In genomic region chr22:48208894-48209293, GRCh38 we compare ENCODE assay signal across 31 cellular contexts.
"Had no signal": no experiment of that assay in that cellular context is flagged by ENCODE, and none has a peak within 500 bp of the region (broad histone marks: within the 10 kb centered on the region; RNA-seq: fewer than 3 reads in every experiment).

No MANE protein-coding gene starts in this region.

- H3K4me3 Mint-ChIP-seq: activated CD8-positive, alpha-beta T cell treated with anti-CD3 and anti-CD28 coated beads, Interleukin-2, amount 10 ng/mL, durations not matched to agents 7 days and 5 days; activated naive CD4-positive, alpha-beta T cell treated with anti-CD3 and anti-CD28 coated beads, Interleukin-2, amount 50 U/mL, for 24 hours; activated naive CD8-positive, alpha-beta T cell treated with anti-CD3 and anti-CD28 coated beads, Interleukin-2, amount 10 ng/mL, durations not matched to agents 7 days and 5 days; T-helper 1 cell treated with Interleukin-12 subunit alpha and Interleukin-12 subunit beta and Interleukin-4 antibody, amounts not matched to agents 30 μg/mL and 1 μg/mL, for 36 hours; T-helper 2 cell treated with Interferon-gamma antibody and Interleukin-4, amounts not matched to agents 5 μg/mL and 100 μg/mL, for 36 hours had no signal

- H3K27ac ChIP-seq: ascending aorta, breast epithelium, Peyer's patch, SJSA1, WERI-Rb-1 had no signal

- ATAC-seq: activated CD8-positive, alpha-beta T cell treated with anti-CD3 and anti-CD28 coated beads, Interleukin-2, amount 10 ng/mL, durations not matched to agents 7 days and 5 days; PC-3 had no signal

- H3K27me3 Mint-ChIP-seq: activated naive CD4-positive, alpha-beta T cell treated with anti-CD3 and anti-CD28 coated beads, Interleukin-2, amount 50 U/mL, for 24 hours; activated naive CD8-positive, alpha-beta T cell treated with anti-CD3 and anti-CD28 coated beads, Interleukin-2, amount 10 ng/mL, durations not matched to agents 7 days and 5 days had no signal

- H3K27me3 ChIP-seq: ascending aorta, MG63, Peyer's patch had no signal

- H3K4me1 Mint-ChIP-seq: activated naive CD4-positive, alpha-beta T cell treated with anti-CD3 and anti-CD28 coated beads, Interleukin-2, amount 50 U/mL, for 24 hours; activated naive CD8-positive, alpha-beta T cell treated with anti-CD3 and anti-CD28 coated beads, Interleukin-2, amount 10 ng/mL, durations not matched to agents 7 days and 5 days had no signal

- H3K9me3 Mint-ChIP-seq: activated naive CD4-positive, alpha-beta T cell treated with anti-CD3 and anti-CD28 coated beads, Interleukin-2, amount 50 U/mL, for 24 hours; activated naive CD8-positive, alpha-beta T cell treated with anti-CD3 and anti-CD28 coated beads, Interleukin-2, amount 10 ng/mL, durations not matched to agents 7 days and 5 days; T-helper 1 cell treated with Interleukin-12 subunit alpha and Interleukin-12 subunit beta and Interleukin-4 antibody, amounts not matched to agents 30 μg/mL and 1 μg/mL, for 36 hours; T-helper 2 cell treated with Interferon-gamma antibody and Interleukin-4, amounts not matched to agents 5 μg/mL and 100 μg/mL, for 36 hours had no signal

- H3K27ac Mint-ChIP-seq: activated CD8-positive, alpha-beta T cell treated with anti-CD3 and anti-CD28 coated beads, Interleukin-2, amount 10 ng/mL, durations not matched to agents 7 days and 5 days; activated naive CD4-positive, alpha-beta T cell treated with anti-CD3 and anti-CD28 coated beads, Interleukin-2, amount 50 U/mL, for 24 hours; activated naive CD8-positive, alpha-beta T cell treated with anti-CD3 and anti-CD28 coated beads, Interleukin-2, amount 10 ng/mL, durations not matched to agents 7 days and 5 days; T-helper 1 cell treated with Interleukin-12 subunit alpha and Interleukin-12 subunit beta and Interleukin-4 antibody, amounts not matched to agents 30 μg/mL and 1 μg/mL, for 36 hours; T-helper 2 cell treated with Interferon-gamma antibody and Interleukin-4, amounts not matched to agents 5 μg/mL and 100 μg/mL, for 36 hours had no signal

- H3K4me3 ChIP-seq: ascending aorta, breast epithelium, MG63, Peyer's patch, SJSA1 had no signal

- H3K36me3 Mint-ChIP-seq: activated naive CD4-positive, alpha-beta T cell treated with anti-CD3 and anti-CD28 coated beads, Interleukin-2, amount 50 U/mL, for 24 hours; activated naive CD8-positive, alpha-beta T cell treated with anti-CD3 and anti-CD28 coated beads, Interleukin-2, amount 10 ng/mL, durations not matched to agents 7 days and 5 days had no signal

- DNase-seq: activated CD4-positive, alpha-beta T cell treated with anti-CD3 and anti-CD28 coated beads for 1 hour; activated CD4-positive, alpha-beta T cell treated with anti-CD3 and anti-CD28 coated beads for 48 hours; activated CD4-positive, alpha-beta T cell treated with anti-CD3 and anti-CD28 coated beads, Interleukin-2, amount 50 U/mL, for 48 hours; activated CD4-positive, CD25-positive, alpha-beta regulatory T cell; activated CD8-positive, alpha-beta memory T cell treated with anti-CD3 and anti-CD28 coated beads, Interleukin-2, amount 50 U/mL, for 48 hours; activated CD8-positive, alpha-beta T cell treated with anti-CD3 and anti-CD28 coated beads, Interleukin-2, amount 10 ng/mL, durations not matched to agents 7 days and 5 days; activated gamma-delta T cell; activated naive CD4-positive, alpha-beta T cell treated with Interleukin-2 at 50 U/mL for 16 hours; activated naive CD8-positive, alpha-beta T cell treated with anti-CD3 and anti-CD28 coated beads, Interleukin-2, amount 10 ng/mL, durations not matched to agents 7 days and 5 days; activated T-cell treated with anti-CD3 and anti-CD28 coated beads, Interleukin-2, amount 50 U/mL, for 48 hours; amygdala; Kasumi-1; KG1; MG63; NCI-H1048; NCI-H1436 treated with DMSO at 0.1 percent for 48 hours; NCI-H2029; NCI-H345; NCI-H524 treated with DMSO at 0.1 percent for 48 hours; PC-3; RPMI8226; SHP77 treated with DMSO at 0.1 percent for 48 hours; SK-N-SH; WERI-Rb-1 had no signal

- H3K9me3 ChIP-seq: ascending aorta, breast epithelium, MG63, Peyer's patch, SJSA1, SK-N-SH had no signal

- H3K36me3 ChIP-seq: ascending aorta, breast epithelium, MG63, Peyer's patch, SJSA1, WERI-Rb-1 had no signal

- H3K4me1 ChIP-seq: ascending aorta, breast epithelium, Peyer's patch, SJSA1 had no signal
